In genomic region chr22:22609271-22609670, GRCh38 we compare ENCODE assay signal across 20 cellular contexts. TPM values are rescaled to one million over a fixed set of nuclear protein-coding genes. Genes with fewer than 3 reads are reported as not detected.
"Had no signal": no experiment of that assay in that cellular context is flagged by ENCODE, and none has a peak within 500 bp of the region (broad histone marks: within the 10 kb centered on the region; RNA-seq: fewer than 3 reads in every experiment).

No MANE protein-coding gene starts in this region.

- H3K9me3 Mint-ChIP-seq: activated T-helper 1 cell treated with anti-CD3 and anti-CD28 coated beads, Interleukin-12 subunit alpha, Interleukin-12 subunit beta, Interleukin-2, Interleukin-4 antibody, amounts not matched to agents 30 ng/mL and 10 ng/mL and 1 ng/mL, durations not matched to agents 14 hours and 24 hours and 36 hours; T-helper 2 cell treated with Interferon-gamma antibody and Interleukin-4, amounts not matched to agents 5 μg/mL and 100 μg/mL, for 36 hours had no signal

- H3K4me1 Mint-ChIP-seq: activated naive CD8-positive, alpha-beta T cell treated with anti-CD3 and anti-CD28 coated beads for 36 hours had no signal

- H3K36me3 Mint-ChIP-seq: activated naive CD8-positive, alpha-beta T cell treated with anti-CD3 and anti-CD28 coated beads for 36 hours; naive B cell had no signal

- DNase-seq: activated CD4-positive, alpha-beta T cell treated with anti-CD3 and anti-CD28 coated beads, Interleukin-2, amount 50 U/mL, for 48 hours; activated naive CD8-positive, alpha-beta T cell treated with anti-CD3 and anti-CD28 coated beads for 36 hours; activated T-cell treated with anti-CD3 and anti-CD28 coated beads for 4 hours; amygdala; body of pancreas; caudate nucleus; colonic mucosa; foreskin melanocyte; left ventricle myocardium superior; naive B cell; pancreas; sigmoid colon; stimulated activated naive CD8-positive, alpha-beta T cell treated with anti-CD3 and anti-CD28 coated beads, Interleukin-15, Interleukin-2, amounts not matched to agents 100 U/mL and 50 U/mL, for 24 hours had no signal

- H3K36me3 ChIP-seq: colonic mucosa, pancreas, sigmoid colon, tibial nerve had no signal

- H3K4me3 ChIP-seq: body of pancreas, colonic mucosa, pancreas, sigmoid colon, tibial nerve had no signal

- H3K4me1 ChIP-seq: body of pancreas, colonic mucosa, pancreas, sigmoid colon, tibial nerve had no signal

- H3K27me3 ChIP-seq: body of pancreas, colonic mucosa, pancreas, sigmoid colon, tibial nerve had no signal

- ATAC-seq: body of pancreas; left ventricle myocardium superior; pancreas; stimulated activated naive CD8-positive, alpha-beta T cell treated with anti-CD3 and anti-CD28 coated beads, Interleukin-15, Interleukin-2, amounts not matched to agents 100 U/mL and 50 U/mL, for 24 hours had no signal

- H3K9me3 ChIP-seq: colonic mucosa, pancreas had no signal

- H3K4me3 Mint-ChIP-seq: activated naive CD8-positive, alpha-beta T cell treated with anti-CD3 and anti-CD28 coated beads for 36 hours; activated T-helper 1 cell treated with anti-CD3 and anti-CD28 coated beads, Interleukin-12 subunit alpha, Interleukin-12 subunit beta, Interleukin-2, Interleukin-4 antibody, amounts not matched to agents 30 ng/mL and 10 ng/mL and 1 ng/mL, durations not matched to agents 14 hours and 24 hours and 36 hours; naive B cell; T-helper 2 cell treated with Interferon-gamma antibody and Interleukin-4, amounts not matched to agents 5 μg/mL and 100 μg/mL, for 36 hours had no signal

- H3K27ac ChIP-seq: body of pancreas, colonic mucosa, pancreas, sigmoid colon, tibial nerve had no signal

- H3K27me3 Mint-ChIP-seq: activated naive CD8-positive, alpha-beta T cell treated with anti-CD3 and anti-CD28 coated beads for 36 hours had no signal

- H3K27ac Mint-ChIP-seq: activated naive CD8-positive, alpha-beta T cell treated with anti-CD3 and anti-CD28 coated beads for 36 hours; activated T-helper 1 cell treated with anti-CD3 and anti-CD28 coated beads, Interleukin-12 subunit alpha, Interleukin-12 subunit beta, Interleukin-2, Interleukin-4 antibody, amounts not matched to agents 30 ng/mL and 10 ng/mL and 1 ng/mL, durations not matched to agents 14 hours and 24 hours and 36 hours; T-helper 2 cell treated with Interferon-gamma antibody and Interleukin-4, amounts not matched to agents 5 μg/mL and 100 μg/mL, for 36 hours had no signal

- FAIRE-seq: pancreas, TTC549 had no signal

RNA-seq across cellular contexts. Expression of gene GGTLC2, which starts 35.1 kb away (rescaled TPM):
- total RNA-seq: activated naive CD8-positive, alpha-beta T cell treated with anti-CD3 and anti-CD28 coated beads for 36 hours; activated T-helper 1 cell treated with anti-CD3 and anti-CD28 coated beads, Interleukin-12 subunit alpha, Interleukin-12 subunit beta, Interleukin-2, Interleukin-4 antibody, amounts not matched to agents 30 ng/mL and 10 ng/mL and 1 ng/mL, durations not matched to agents 14 hours and 24 hours and 36 hours; body of pancreas; colonic mucosa; epithelial cell of proximal tubule; fibroblast of lung; kidney epithelial cell; left ventricle myocardium superior; pancreas; sigmoid colon; tibial nerve had no signal
- polyA plus RNA-seq: fibroblast of lung, pancreas, sigmoid colon had no signal

RNA-seq across cellular contexts. Expression of gene PRAME, which starts 50.2 kb away (rescaled TPM):
- total RNA-seq: activated naive CD8-positive, alpha-beta T cell treated with anti-CD3 and anti-CD28 coated beads for 36 hours; activated T-helper 1 cell treated with anti-CD3 and anti-CD28 coated beads, Interleukin-12 subunit alpha, Interleukin-12 subunit beta, Interleukin-2, Interleukin-4 antibody, amounts not matched to agents 30 ng/mL and 10 ng/mL and 1 ng/mL, durations not matched to agents 14 hours and 24 hours and 36 hours; body of pancreas; fibroblast of lung; left ventricle myocardium superior; tibial nerve had no signal
- polyA plus RNA-seq: pancreas had no signal
